In the genomic region with DNA sequence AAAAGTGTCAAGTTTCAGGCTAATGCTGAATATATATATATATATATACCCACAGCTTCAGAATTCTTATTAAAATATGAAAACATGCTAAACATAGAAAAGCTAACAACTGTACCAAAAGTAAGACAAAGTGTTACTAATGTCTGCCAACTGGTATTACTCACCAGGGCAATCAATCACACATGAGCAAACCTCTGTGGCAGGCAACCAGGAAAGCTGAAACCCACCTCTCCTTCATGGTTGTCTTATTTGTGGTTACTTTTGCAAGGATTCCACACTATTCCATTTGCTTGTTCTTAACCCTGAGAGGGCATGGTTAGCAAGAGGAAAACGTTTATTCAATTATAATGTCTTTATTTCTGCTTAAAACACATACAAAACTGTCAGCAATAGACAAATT, we compare ENCODE assay signal across 15 cellular contexts.
DNase-seq lines count a peak whose midpoint lies in the region; ATAC-seq, FAIRE-seq and TF ChIP-seq lines count a peak whose summit lies in the region.
"Had no signal": no experiment of that assay in that cellular context is flagged by ENCODE, and none has a peak within 500 bp of the region (broad histone marks: within the 10 kb centered on the region; RNA-seq: fewer than 3 reads in every experiment).

No MANE protein-coding gene starts in this region.

- DNase-seq in AG04449 (ENCODE audit: low read depth, low spot score) (peak; percentile 31), HS-27A (ENCODE audit: low read depth) (peak; percentile 38), ascending aorta (ENCODE audit: low spot score in 2 of 2) (no peak), iris pigment epithelial cell (ENCODE audit: low read depth) (peak; percentile 87), small intestine (no peak), GM10248 (ENCODE audit: extremely low spot score) (no peak), T-helper 17 cell (no peak)
- DNase-seq: activated CD8-positive, alpha-beta memory T cell treated with anti-CD3 and anti-CD28 coated beads, Interleukin-2, amount 50 U/mL, for 4 hours; GOT3; KBM-7; naive B cell had no signal

- intact Hi-C loops in ascending aorta (cut with DNase I): no loop called here

- H3K4me3 Mint-ChIP-seq in T-helper 17 cell: no peak overlapping the region
- H3K4me3 Mint-ChIP-seq: naive B cell had no signal

- H3K27me3 ChIP-seq in ascending aorta: no peaks in the 10 kb centered on the region
- H3K27me3 ChIP-seq in small intestine (ENCODE audit: control insufficient read depth in 2 of 2, insufficient read depth in 2 of 2, low read length in 2 of 2): no peaks in the 10 kb centered on the region

- no peaks in the 10 kb centered on the region for H3K4me1 Mint-ChIP-seq in T-helper 17 cell
- H3K4me1 Mint-ChIP-seq: naive B cell had no signal

- no peak overlapping the region for H3K27ac Mint-ChIP-seq in T-helper 17 cell
- H3K27ac Mint-ChIP-seq: naive B cell had no signal

- H3K4me1 ChIP-seq in ascending aorta (peaks cover 0 to 20% of the 10 kb centered on the region in 2 donors), small intestine (ENCODE audit: control insufficient read depth in 2 of 2, insufficient read depth in 1 of 2, low read depth in 1 of 2, low read length in 1 of 2) (no peaks in the 10 kb centered on the region)

- peaks cover 1% of the 10 kb centered on the region for H3K36me3 Mint-ChIP-seq in T-helper 17 cell (ENCODE audit: low read depth)
- H3K36me3 Mint-ChIP-seq: naive B cell had no signal

- H3K4me3 ChIP-seq in AG04449 (ENCODE audit: low read depth, low read length): no peak overlapping the region
- H3K4me3 ChIP-seq in ascending aorta: no peak overlapping the region
- H3K4me3 ChIP-seq in small intestine (ENCODE audit: low read depth in 1 of 2, low read length in 2 of 2): no peak overlapping the region
- H3K4me3 ChIP-seq: skin epidermis had no signal

- FAIRE-seq in small intestine (lab: Jason Lieb, UNC): no peak
- FAIRE-seq: endometrium had no signal

- peaks cover 8% of the 10 kb centered on the region for H3K27me3 Mint-ChIP-seq in T-helper 17 cell

- no peaks in the 10 kb centered on the region for H3K9me3 ChIP-seq in ascending aorta
- no peaks in the 10 kb centered on the region for H3K9me3 ChIP-seq in small intestine (ENCODE audit: control insufficient read depth, low read depth)
- H3K9me3 ChIP-seq in T-helper 17 cell (ENCODE audit: control insufficient read depth, low read length, poor library complexity, severe bottlenecking): no peaks in the 10 kb centered on the region

- POLR2A ChIA-PET in AG04449 (lab: Yijun Ruan, JAX) (interaction anchor here (0.7 kb wide), 2 partner anchors 25 to 764 kb away, joined by 3 to 4 read pairs; no protein-coding TSS in a partner anchor), GM10248 (lab: Yijun Ruan, JAX) (no interaction called here)

- no peaks in the 10 kb centered on the region for H3K36me3 ChIP-seq in ascending aorta
- no peaks in the 10 kb centered on the region for H3K36me3 ChIP-seq in small intestine (ENCODE audit: control insufficient read depth in 2 of 2, insufficient read depth in 2 of 2, low read length in 2 of 2)

- CTCF ChIA-PET in AG04449 (lab: Yijun Ruan, JAX) (no interaction called here), GM10248 (lab: Yijun Ruan, JAX) (no interaction called here)

- TF ChIP-seq CTCF in AG04449 (IDR thresholded peaks at IDR 0.05; ENCODE audit: insufficient read depth, low read length, missing control alignments) (no peak), ascending aorta (IDR thresholded peaks at IDR 0.05) (no peak), GM10248 (IDR thresholded peaks at IDR 0.05; ENCODE audit: control extremely low read depth, extremely low read depth, low read depth, missing control alignments) (no peak)

- WGBS in small intestine, 3 donors: 13 to 32% (median 24%) methylated on average over 1 of the region's 1 CpG

- H3K27ac ChIP-seq in ascending aorta (peak overlapping the region; percentile 60 to 63), small intestine (ENCODE audit: low read depth in 1 of 2, low read length in 1 of 2) (no peak overlapping the region)

- ATAC-seq in HG02571 (IDR thresholded peaks at IDR 0.05; ENCODE audit: unreplicated experiment) (no peak), T-helper 17 cell (no peak)
- ATAC-seq: Panc1 had no signal

Comparison
In these comparisons a context has a peak if more than half of its experiments do, and no peak if none do; other contexts are left out.
1. DNase-seq: peak in AG04449 (single experiment), HS-27A (single experiment) and iris pigment epithelial cell (single experiment); none in ascending aorta (0 of 2), small intestine (single experiment), GM10248 (single experiment) and T-helper 17 cell (0 of 3).
2. H3K27ac ChIP-seq: peak in ascending aorta (2 of 2); none in small intestine (0 of 2).